ENCODE assay signal across 1 cellular context in the genomic region with DNA sequence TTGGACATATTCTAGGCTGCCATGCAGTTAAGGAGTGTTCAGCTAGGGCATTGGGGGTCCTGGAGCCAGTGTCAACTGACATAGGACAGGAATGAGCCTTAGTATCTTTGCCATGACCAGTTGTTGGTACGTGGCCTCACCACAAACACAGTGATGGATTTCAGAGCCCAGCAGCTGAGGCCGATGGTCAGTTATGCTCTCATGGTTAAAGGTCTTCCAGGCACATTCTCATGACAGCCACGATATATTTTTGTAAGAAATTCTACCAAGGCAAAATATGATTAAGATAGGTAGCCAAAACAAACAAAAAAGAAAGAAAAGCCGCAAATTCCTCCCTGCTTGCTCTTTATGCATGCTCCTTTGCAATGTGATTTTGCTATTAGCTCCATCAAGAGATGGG.
TF ChIP-seq lines count a peak whose summit lies in the region.

No MANE protein-coding gene starts in this region.

TF ChIP-seq in IMR-90, 13 proteins besides CTCF, POLR2A, EP300 and RAD21:
- TF ChIP-seq MAZ (IDR thresholded peaks at IDR 0.05; ENCODE audit: borderline replicate concordance, low read depth, low read length) (no peak), CEBPB (IDR thresholded peaks at IDR 0.05; ENCODE audit: low read depth, low read length) (no peak), CHD1 (IDR thresholded peaks at IDR 0.05; ENCODE audit: low read depth, low read length) (no peak), MAFK (IDR thresholded peaks at IDR 0.05; ENCODE audit: low read depth, low read length) (no peak), RFX5 (IDR thresholded peaks at IDR 0.05; ENCODE audit: low read depth, low read length) (no peak), BHLHE40 (IDR thresholded peaks at IDR 0.05; ENCODE audit: low read depth, low read length) (no peak), MXI1 (IDR thresholded peaks at IDR 0.05; ENCODE audit: borderline replicate concordance, low read depth, low read length) (no peak), NFE2L2 (IDR thresholded peaks at IDR 0.05; ENCODE audit: low read depth, low read length) (no peak), FOS (IDR thresholded peaks at IDR 0.05; ENCODE audit: low read depth, low read length) (no peak), SMC3 (IDR thresholded peaks at IDR 0.05; ENCODE audit: low read depth, low read length) (no peak), RCOR1 (IDR thresholded peaks at IDR 0.05; ENCODE audit: insufficient replicate concordance, low read length) (no peak)
- TF ChIP-seq, protein P1, sequence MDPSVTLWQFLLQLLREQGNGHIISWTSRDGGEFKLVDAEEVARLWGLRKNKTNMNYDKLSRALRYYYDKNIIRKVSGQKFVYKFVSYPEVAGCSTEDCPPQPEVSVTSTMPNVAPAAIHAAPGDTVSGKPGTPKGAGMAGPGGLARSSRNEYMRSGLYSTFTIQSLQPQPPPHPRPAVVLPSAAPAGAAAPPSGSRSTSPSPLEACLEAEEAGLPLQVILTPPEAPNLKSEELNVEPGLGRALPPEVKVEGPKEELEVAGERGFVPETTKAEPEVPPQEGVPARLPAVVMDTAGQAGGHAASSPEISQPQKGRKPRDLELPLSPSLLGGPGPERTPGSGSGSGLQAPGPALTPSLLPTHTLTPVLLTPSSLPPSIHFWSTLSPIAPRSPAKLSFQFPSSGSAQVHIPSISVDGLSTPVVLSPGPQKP (IDR thresholded peaks at IDR 0.05; ENCODE audit: borderline replicate concordance, low read depth, low read length): no peak
